ENCODE assay signal across 8 cellular contexts in genomic region chr6:168157272-168158007, GRCh38.
DNase-seq lines count a peak whose midpoint lies in the region; ATAC-seq, FAIRE-seq and TF ChIP-seq lines count a peak whose summit lies in the region.

No MANE protein-coding gene starts in this region.

- no peaks in the 10 kb centered on the region for H4K20me1 ChIP-seq in HepG2 (ENCODE audit: insufficient read depth, low read length)

- DNase-seq in left ventricle myocardium superior (no peak), Right ventricle myocardium inferior (ENCODE audit: missing footprints) (no peak), astrocyte of the cerebellum (ENCODE audit: low read depth) (peak; percentile 26), HepG2 (ENCODE audit: low spot score) (no peak), NCI-H1048 (lab: John Stamatoyannopoulos, UW) (no peak)
- no peak for DNase-seq in stimulated activated naive CD4-positive, alpha-beta T cell treated with Interleukin-2 at 50 U/mL for 16 hours (lab: John Stamatoyannopoulos, UW)
- no peak for DNase-seq in activated CD4-positive, CD25-positive, alpha-beta regulatory T cell treated with anti-CD3 and anti-CD28 coated beads, Interleukin-2, amount 50 U/mL, for 72 hours

- FAIRE-seq in HepG2 (lab: Jason Lieb, UNC) = no peak

- H3K4me3 ChIP-seq in astrocyte of the cerebellum (ENCODE audit: low read depth, low read length) (no peak overlapping the region), HepG2 (replicated peaks in 1 of 3; ENCODE audit: insufficient read depth in 1 of 3, low read depth in 2 of 3, low read length in 3 of 3) (no peak overlapping the region)

- no peaks in the 10 kb centered on the region for H3K9me3 ChIP-seq in HepG2 (ENCODE audit: low read length)

- ATAC-seq in left ventricle myocardium superior (peak; percentile 60), Right ventricle myocardium inferior (no peak), HepG2 (peak; percentile 18; the same call in 1 of the 3 replicates), HG03097 (IDR thresholded peaks at IDR 0.05; ENCODE audit: low FRiP score, unreplicated experiment) (no peak)

- H3K79me2 ChIP-seq in HepG2 (ENCODE audit: insufficient read depth, low read length) = no peaks in the 10 kb centered on the region

- TF ChIP-seq EP300 in HepG2 (IDR thresholded peaks at IDR 0.05; ENCODE audit: low read depth in 2 of 2, low read length in 2 of 2) (no peak), HepG2 (CRISPR knock-in tag; IDR thresholded peaks at IDR 0.05; ENCODE audit: borderline replicate concordance) (no peak)

- no peak overlapping the region for H2AFZ ChIP-seq in HepG2 (ENCODE audit: low read length)

- intact Hi-C loops in left ventricle myocardium superior (cut with micrococcal nuclease) (no loop called here), Right ventricle myocardium inferior (cut with DNase I) (no loop called here), HepG2 (cut with micrococcal nuclease; ENCODE audit: unreplicated experiment) (loop anchor here (10.0 kb wide), 1 partner anchor 727 kb away; no protein-coding TSS in a partner anchor)

- peaks cover 52% of the 10 kb centered on the region for H3K4me1 ChIP-seq in HepG2 (ENCODE audit: insufficient read depth, low read length)

- in situ Hi-C loops in astrocyte of the cerebellum (cut with HindIII; ENCODE audit: low sequenced_read_pairs) (no loop called here), HepG2 (cut with HindIII; ENCODE audit: extremely low pct_ligation_motif_present, low pct_unique_long_range_greater_than_20kb) (loop anchor here (10.0 kb wide), 1 partner anchor 727 kb away; no protein-coding TSS in a partner anchor)

- CTCF ChIA-PET in HepG2 (lab: Yijun Ruan, JAX; ENCODE audit: low intra/inter-chr PET ratio, low total read pairs) = no interaction called here

- H3K4me2 ChIP-seq in HepG2 (ENCODE audit: low read depth, low read length) = no peak overlapping the region; the same call in 1 of the 2 replicates

- BruUV-seq in HepG2 (replicated peaks; lab: Mats Ljungman, UMichigan) = no TSS peak

- no peak for TF ChIP-seq RAD21 in HepG2 (CRISPR knock-in tag; IDR thresholded peaks at IDR 0.05)

- no peak overlapping the region for H3K27ac ChIP-seq in HepG2 (ENCODE audit: extremely low read length, insufficient read depth, low read length)

- 8% methylated on average over 17 of the region's 17 CpGs for WGBS in HepG2 (ENCODE audit: low lambda C conversion rate)

- H3K9ac ChIP-seq in HepG2 (ENCODE audit: insufficient read depth, low read depth, low read length) = no peak overlapping the region

- POLR2A ChIA-PET in HepG2 (lab: Yijun Ruan, JAX) = no interaction called here

- H3K36me3 ChIP-seq in HepG2 (replicated peaks in 1 of 2; ENCODE audit: control insufficient read depth in 1 of 2, insufficient read depth in 2 of 2, low read length in 2 of 2) = no peaks in the 10 kb centered on the region

- H3K27me3 ChIP-seq in HepG2 (ENCODE audit: control insufficient read depth in 1 of 2, insufficient read depth in 2 of 2, low read length in 2 of 2) = peaks cover 7 to 35% of the 10 kb centered on the region in 2 experiments; a peak in 4 of 5 replicates

- TF ChIP-seq CTCF in astrocyte of the cerebellum (IDR thresholded peaks at IDR 0.05; ENCODE audit: low read depth, low read length, missing control alignments) (no peak), HepG2 (CRISPR knock-in tag; IDR thresholded peaks at IDR 0.05) (no peak)

- TF ChIP-seq POLR2A in HepG2 (IDR thresholded peaks at IDR 0.05; ENCODE audit: insufficient read depth in 1 of 2, low read depth in 2 of 2, low read length in 2 of 2) = no peak

TF ChIP-seq in HepG2, 621 proteins besides CTCF, POLR2A, EP300 and RAD21:
- TF ChIP-seq MLXIP (CRISPR knock-in tag; IDR thresholded peaks at IDR 0.05; ENCODE audit: borderline replicate concordance) (no peak), HDAC2 (CRISPR knock-in tag; IDR thresholded peaks at IDR 0.05) (no peak), GTF2F1 (IDR thresholded peaks at IDR 0.05; ENCODE audit: low read length) (no peak), ZNF7 (CRISPR knock-in tag; IDR thresholded peaks at IDR 0.05) (no peak), LRRFIP1 (CRISPR knock-in tag; conservative IDR thresholded peaks at IDR 0.05) (no peak), ZNF235 (CRISPR knock-in tag; IDR thresholded peaks at IDR 0.05; ENCODE audit: borderline replicate concordance) (no peak), SKI (IDR thresholded peaks at IDR 0.05; ENCODE audit: partially characterized antibody) (no peak)
- TF ChIP-seq, protein P1, sequence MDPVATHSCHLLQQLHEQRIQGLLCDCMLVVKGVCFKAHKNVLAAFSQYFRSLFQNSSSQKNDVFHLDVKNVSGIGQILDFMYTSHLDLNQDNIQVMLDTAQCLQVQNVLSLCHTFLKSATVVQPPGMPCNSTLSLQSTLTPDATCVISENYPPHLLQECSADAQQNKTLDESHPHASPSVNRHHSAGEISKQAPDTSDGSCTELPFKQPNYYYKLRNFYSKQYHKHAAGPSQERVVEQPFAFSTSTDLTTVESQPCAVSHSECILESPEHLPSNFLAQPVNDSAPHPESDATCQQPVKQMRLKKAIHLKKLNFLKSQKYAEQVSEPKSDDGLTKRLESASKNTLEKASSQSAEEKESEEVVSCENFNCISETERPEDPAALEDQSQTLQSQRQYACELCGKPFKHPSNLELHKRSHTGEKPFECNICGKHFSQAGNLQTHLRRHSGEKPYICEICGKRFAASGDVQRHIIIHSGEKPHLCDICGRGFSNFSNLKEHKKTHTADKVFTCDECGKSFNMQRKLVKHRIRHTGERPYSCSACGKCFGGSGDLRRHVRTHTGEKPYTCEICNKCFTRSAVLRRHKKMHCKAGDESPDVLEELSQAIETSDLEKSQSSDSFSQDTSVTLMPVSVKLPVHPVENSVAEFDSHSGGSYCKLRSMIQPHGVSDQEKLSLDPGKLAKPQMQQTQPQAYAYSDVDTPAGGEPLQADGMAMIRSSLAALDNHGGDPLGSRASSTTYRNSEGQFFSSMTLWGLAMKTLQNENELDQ (CRISPR knock-in tag; IDR thresholded peaks at IDR 0.05; ENCODE audit: borderline replicate concordance) = no peak

Comparison
In these comparisons a context has a peak if more than half of its experiments do, and no peak if none do; other contexts are left out.
1. ATAC-seq: peak in left ventricle myocardium superior (single experiment) and HepG2 (single experiment); none in Right ventricle myocardium inferior (single experiment) and HG03097 (single experiment).